In genomic region chr1:202063093-202063492, GRCh38 we compare ENCODE assay signal across 2 cellular contexts.
TF ChIP-seq lines count a peak whose summit lies in the region.

No MANE protein-coding gene starts in this region.

TF ChIP-seq in HepG2, 621 proteins besides CTCF, POLR2A, EP300 and RAD21 (continues in another document):
- TF ChIP-seq NFE2L2 (IDR thresholded peaks at IDR 0.05; ENCODE audit: low read length) (peak; percentile 87), FOXK1 (CRISPR knock-in tag; IDR thresholded peaks at IDR 0.05; ENCODE audit: borderline replicate concordance, low read depth) (0 out of 2 replicates have a peak, but pooled peaks have one; percentile 12), DMTF1 (CRISPR knock-in tag; IDR thresholded peaks at IDR 0.05) (no peak), IRX3 (CRISPR knock-in tag; IDR thresholded peaks at IDR 0.05; ENCODE audit: borderline replicate concordance, low read depth) (no peak), SKI (IDR thresholded peaks at IDR 0.05; ENCODE audit: partially characterized antibody) (peak; percentile 39), SOX5 (CRISPR knock-in tag; IDR thresholded peaks at IDR 0.05; ENCODE audit: borderline replicate concordance) (peak; percentile 33; the same call in 1 of the 2 replicates), KDM1A (CRISPR knock-in tag; IDR thresholded peaks at IDR 0.05) (no peak), RXRB (CRISPR knock-in tag; IDR thresholded peaks at IDR 0.05; ENCODE audit: borderline replicate concordance) (0 out of 2 replicates have a peak, but pooled peaks have one; percentile 24), CHD2 (IDR thresholded peaks at IDR 0.05; ENCODE audit: low read depth, low read length) (no peak), CREB1 (IDR thresholded peaks at IDR 0.05) (peak; percentile 40; the same call in 1 of the 2 replicates), CREB1 (CRISPR knock-in tag; IDR thresholded peaks at IDR 0.05) (peak; percentile 62), RFX5 (IDR thresholded peaks at IDR 0.05; ENCODE audit: low read depth, low read length) (peak; percentile 84), MED1 (CRISPR knock-in tag; IDR thresholded peaks at IDR 0.05) (peak; percentile 55), FOXK2 (IDR thresholded peaks at IDR 0.05) (0 out of 2 replicates have a peak, but pooled peaks have one; percentile 40), FOSL2 (CRISPR knock-in tag; IDR thresholded peaks at IDR 0.05) (peak; percentile 68), MAFK (conservative IDR thresholded peaks at IDR 0.05 in 1 of 2, IDR thresholded peaks at IDR 0.05 in 1 of 2; ENCODE audit: low read length in 2 of 2) (peak; percentile 29 to 31; a peak in 1 of 4 replicates)
- TF ChIP-seq, protein P1, sequence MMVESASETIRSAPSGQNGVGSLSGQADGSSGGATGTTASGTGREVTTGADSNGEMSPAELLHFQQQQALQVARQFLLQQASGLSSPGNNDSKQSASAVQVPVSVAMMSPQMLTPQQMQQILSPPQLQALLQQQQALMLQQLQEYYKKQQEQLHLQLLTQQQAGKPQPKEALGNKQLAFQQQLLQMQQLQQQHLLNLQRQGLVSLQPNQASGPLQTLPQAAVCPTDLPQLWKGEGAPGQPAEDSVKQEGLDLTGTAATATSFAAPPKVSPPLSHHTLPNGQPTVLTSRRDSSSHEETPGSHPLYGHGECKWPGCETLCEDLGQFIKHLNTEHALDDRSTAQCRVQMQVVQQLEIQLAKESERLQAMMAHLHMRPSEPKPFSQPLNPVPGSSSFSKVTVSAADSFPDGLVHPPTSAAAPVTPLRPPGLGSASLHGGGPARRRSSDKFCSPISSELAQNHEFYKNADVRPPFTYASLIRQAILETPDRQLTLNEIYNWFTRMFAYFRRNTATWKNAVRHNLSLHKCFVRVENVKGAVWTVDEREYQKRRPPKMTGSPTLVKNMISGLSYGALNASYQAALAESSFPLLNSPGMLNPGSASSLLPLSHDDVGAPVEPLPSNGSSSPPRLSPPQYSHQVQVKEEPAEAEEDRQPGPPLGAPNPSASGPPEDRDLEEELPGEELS (CRISPR knock-in tag; IDR thresholded peaks at IDR 0.05) = peak; percentile 36; the same call in 1 of the 2 replicates
- TF ChIP-seq, protein P2, sequence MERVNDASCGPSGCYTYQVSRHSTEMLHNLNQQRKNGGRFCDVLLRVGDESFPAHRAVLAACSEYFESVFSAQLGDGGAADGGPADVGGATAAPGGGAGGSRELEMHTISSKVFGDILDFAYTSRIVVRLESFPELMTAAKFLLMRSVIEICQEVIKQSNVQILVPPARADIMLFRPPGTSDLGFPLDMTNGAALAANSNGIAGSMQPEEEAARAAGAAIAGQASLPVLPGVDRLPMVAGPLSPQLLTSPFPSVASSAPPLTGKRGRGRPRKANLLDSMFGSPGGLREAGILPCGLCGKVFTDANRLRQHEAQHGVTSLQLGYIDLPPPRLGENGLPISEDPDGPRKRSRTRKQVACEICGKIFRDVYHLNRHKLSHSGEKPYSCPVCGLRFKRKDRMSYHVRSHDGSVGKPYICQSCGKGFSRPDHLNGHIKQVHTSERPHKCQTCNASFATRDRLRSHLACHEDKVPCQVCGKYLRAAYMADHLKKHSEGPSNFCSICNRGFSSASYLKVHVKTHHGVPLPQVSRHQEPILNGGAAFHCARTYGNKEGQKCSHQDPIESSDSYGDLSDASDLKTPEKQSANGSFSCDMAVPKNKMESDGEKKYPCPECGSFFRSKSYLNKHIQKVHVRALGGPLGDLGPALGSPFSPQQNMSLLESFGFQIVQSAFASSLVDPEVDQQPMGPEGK (CRISPR knock-in tag; IDR thresholded peaks at IDR 0.05) = peak; percentile 25; the same call in 1 of the 2 replicates
- TF ChIP-seq, protein P3, sequence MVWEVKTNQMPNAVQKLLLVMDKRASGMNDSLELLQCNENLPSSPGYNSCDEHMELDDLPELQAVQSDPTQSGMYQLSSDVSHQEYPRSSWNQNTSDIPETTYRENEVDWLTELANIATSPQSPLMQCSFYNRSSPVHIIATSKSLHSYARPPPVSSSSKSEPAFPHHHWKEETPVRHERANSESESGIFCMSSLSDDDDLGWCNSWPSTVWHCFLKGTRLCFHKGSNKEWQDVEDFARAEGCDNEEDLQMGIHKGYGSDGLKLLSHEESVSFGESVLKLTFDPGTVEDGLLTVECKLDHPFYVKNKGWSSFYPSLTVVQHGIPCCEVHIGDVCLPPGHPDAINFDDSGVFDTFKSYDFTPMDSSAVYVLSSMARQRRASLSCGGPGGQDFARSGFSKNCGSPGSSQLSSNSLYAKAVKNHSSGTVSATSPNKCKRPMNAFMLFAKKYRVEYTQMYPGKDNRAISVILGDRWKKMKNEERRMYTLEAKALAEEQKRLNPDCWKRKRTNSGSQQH (CRISPR knock-in tag; IDR thresholded peaks at IDR 0.05; ENCODE audit: low read depth) = no peak
- TF ChIP-seq, protein P4, sequence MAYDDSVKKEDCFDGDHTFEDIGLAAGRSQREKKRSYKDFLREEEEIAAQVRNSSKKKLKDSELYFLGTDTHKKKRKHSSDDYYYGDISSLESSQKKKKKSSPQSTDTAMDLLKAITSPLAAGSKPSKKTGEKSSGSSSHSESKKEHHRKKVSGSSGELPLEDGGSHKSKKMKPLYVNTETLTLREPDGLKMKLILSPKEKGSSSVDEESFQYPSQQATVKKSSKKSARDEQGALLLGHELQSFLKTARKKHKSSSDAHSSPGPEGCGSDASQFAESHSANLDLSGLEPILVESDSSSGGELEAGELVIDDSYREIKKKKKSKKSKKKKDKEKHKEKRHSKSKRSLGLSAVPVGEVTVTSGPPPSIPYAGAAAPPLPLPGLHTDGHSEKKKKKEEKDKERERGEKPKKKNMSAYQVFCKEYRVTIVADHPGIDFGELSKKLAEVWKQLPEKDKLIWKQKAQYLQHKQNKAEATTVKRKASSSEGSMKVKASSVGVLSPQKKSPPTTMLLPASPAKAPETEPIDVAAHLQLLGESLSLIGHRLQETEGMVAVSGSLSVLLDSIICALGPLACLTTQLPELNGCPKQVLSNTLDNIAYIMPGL (CRISPR knock-in tag; IDR thresholded peaks at IDR 0.05; ENCODE audit: borderline replicate concordance in 1 of 2, low read depth in 1 of 2) = no peak

TF ChIP-seq in SK-N-SH, 30 proteins besides CTCF, POLR2A, EP300 and RAD21:
- no peak for TF ChIP-seq FOXM1 (IDR thresholded peaks at IDR 0.05; ENCODE audit: low read depth)
- no peak for TF ChIP-seq RXRA (IDR thresholded peaks at IDR 0.05; ENCODE audit: borderline replicate concordance, low read depth)
- no peak for TF ChIP-seq TEAD4 (IDR thresholded peaks at IDR 0.05; ENCODE audit: borderline replicate concordance, insufficient read depth)
- TF ChIP-seq FOSL2 (IDR thresholded peaks at IDR 0.05; ENCODE audit: borderline replicate concordance, low read depth) = no peak
- TF ChIP-seq, protein P5, sequence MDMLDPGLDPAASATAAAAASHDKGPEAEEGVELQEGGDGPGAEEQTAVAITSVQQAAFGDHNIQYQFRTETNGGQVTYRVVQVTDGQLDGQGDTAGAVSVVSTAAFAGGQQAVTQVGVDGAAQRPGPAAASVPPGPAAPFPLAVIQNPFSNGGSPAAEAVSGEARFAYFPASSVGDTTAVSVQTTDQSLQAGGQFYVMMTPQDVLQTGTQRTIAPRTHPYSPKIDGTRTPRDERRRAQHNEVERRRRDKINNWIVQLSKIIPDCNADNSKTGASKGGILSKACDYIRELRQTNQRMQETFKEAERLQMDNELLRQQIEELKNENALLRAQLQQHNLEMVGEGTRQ (IDR thresholded peaks at IDR 0.05; ENCODE audit: borderline replicate concordance, low read depth, low read length) = no peak
- TF ChIP-seq FOXJ3 (CRISPR knock-in tag; IDR thresholded peaks at IDR 0.05) = no peak
- no peak for TF ChIP-seq TCF12 (IDR thresholded peaks at IDR 0.05)
- TF ChIP-seq EZH2phosphoT487 (IDR thresholded peaks at IDR 0.05; ENCODE audit: borderline replicate concordance, low read depth) = no peak
- TF ChIP-seq MAX (IDR thresholded peaks at IDR 0.05; ENCODE audit: low read depth) = no peak
- TF ChIP-seq ZBTB33 (IDR thresholded peaks at IDR 0.05; ENCODE audit: borderline replicate concordance, low read depth) = no peak
- TF ChIP-seq, protein P6, sequence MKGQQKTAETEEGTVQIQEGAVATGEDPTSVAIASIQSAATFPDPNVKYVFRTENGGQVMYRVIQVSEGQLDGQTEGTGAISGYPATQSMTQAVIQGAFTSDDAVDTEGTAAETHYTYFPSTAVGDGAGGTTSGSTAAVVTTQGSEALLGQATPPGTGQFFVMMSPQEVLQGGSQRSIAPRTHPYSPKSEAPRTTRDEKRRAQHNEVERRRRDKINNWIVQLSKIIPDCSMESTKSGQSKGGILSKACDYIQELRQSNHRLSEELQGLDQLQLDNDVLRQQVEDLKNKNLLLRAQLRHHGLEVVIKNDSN (IDR thresholded peaks at IDR 0.05; ENCODE audit: borderline replicate concordance, low read depth) = no peak
- no peak for TF ChIP-seq GATA2 (CRISPR knock-in tag; IDR thresholded peaks at IDR 0.05)
- TF ChIP-seq POLR2AphosphoS5 (IDR thresholded peaks at IDR 0.05; ENCODE audit: low read depth, low read length) = no peak
- TF ChIP-seq, protein P7, sequence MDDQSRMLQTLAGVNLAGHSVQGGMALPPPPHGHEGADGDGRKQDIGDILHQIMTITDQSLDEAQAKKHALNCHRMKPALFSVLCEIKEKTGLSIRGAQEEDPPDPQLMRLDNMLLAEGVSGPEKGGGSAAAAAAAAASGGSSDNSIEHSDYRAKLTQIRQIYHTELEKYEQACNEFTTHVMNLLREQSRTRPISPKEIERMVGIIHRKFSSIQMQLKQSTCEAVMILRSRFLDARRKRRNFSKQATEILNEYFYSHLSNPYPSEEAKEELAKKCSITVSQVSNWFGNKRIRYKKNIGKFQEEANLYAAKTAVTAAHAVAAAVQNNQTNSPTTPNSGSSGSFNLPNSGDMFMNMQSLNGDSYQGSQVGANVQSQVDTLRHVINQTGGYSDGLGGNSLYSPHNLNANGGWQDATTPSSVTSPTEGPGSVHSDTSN (IDR thresholded peaks at IDR 0.05) = no peak
- no peak for TF ChIP-seq SMC3 (IDR thresholded peaks at IDR 0.05; ENCODE audit: low read depth, low read length)
- TF ChIP-seq MXI1 (IDR thresholded peaks at IDR 0.05; ENCODE audit: low read depth, low read length) = no peak
- TF ChIP-seq CHD2 (IDR thresholded peaks at IDR 0.05; ENCODE audit: low read length, partially characterized antibody) = no peak
- TF ChIP-seq TAF1 (IDR thresholded peaks at IDR 0.05; ENCODE audit: borderline replicate concordance, low read depth, low read length) = no peak
